Comparison of ENCODE assay signal across 21 cellular contexts in the genomic region with DNA sequence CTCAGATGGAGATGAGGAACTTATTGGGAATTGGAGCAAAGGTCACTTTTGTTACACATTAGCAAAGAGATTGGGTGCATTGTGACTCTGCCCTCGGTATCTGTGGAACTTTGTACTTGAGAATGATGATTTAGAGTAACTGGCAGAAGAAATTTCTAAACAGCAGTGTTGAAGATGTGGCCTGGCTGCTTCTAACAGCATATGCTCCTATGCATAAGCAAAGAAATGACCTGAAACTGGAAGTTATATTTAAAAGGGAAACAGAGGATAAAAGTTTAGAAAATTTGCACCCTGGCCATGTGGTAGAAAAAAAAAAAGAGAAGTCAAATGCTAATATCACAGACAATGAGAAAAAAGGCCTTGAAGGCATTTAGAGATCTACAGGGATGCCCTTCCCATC.
DNase-seq lines count a peak whose midpoint lies in the region; ATAC-seq, FAIRE-seq and TF ChIP-seq lines count a peak whose summit lies in the region.
"Had no signal": no experiment of that assay in that cellular context is flagged by ENCODE, and none has a peak within 500 bp of the region (broad histone marks: within the 10 kb centered on the region; RNA-seq: fewer than 3 reads in every experiment).

No MANE protein-coding gene starts in this region.

- no peak for TF ChIP-seq CTCF in HepG2 (CRISPR knock-in tag; IDR thresholded peaks at IDR 0.05)
- TF ChIP-seq CTCF in right lobe of liver (IDR thresholded peaks at IDR 0.05): no peak

- no peaks in the 10 kb centered on the region for H3K79me2 ChIP-seq in HepG2 (ENCODE audit: insufficient read depth, low read length)

- CTCF ChIA-PET in HepG2 (lab: Yijun Ruan, JAX; ENCODE audit: low intra/inter-chr PET ratio, low total read pairs): no interaction called here

- peak; percentile 17 for DNase-seq in HepG2 (ENCODE audit: low spot score)
- no peak for DNase-seq in right lobe of liver
- no peak for DNase-seq in NAMALWA (ENCODE audit: low spot score)
- DNase-seq in AG08396 (ENCODE audit: low spot score): no peak
- DNase-seq: 8988T; ACHN; Caco-2; CD4-positive, CD25-positive, alpha-beta regulatory T cell; CD8-positive, alpha-beta T cell; DMS153; DND-41; GOT3; HFFc6 had no signal

- H3K9me3 ChIP-seq in HepG2 (ENCODE audit: low read length) (peaks cover 31% of the 10 kb centered on the region), right lobe of liver (peaks cover 0 to 10% (median 0%) of the 10 kb centered on the region in 4 donors), iPS-18c (ENCODE audit: control insufficient read depth, insufficient read depth, low read length) (peaks cover 15% of the 10 kb centered on the region), subcutaneous abdominal adipose tissue (ENCODE audit: control insufficient read depth in 5 of 5, low read length in 5 of 5) (peaks cover 8 to 36% (median 28%) of the 10 kb centered on the region in 5 donors)
- H3K9me3 ChIP-seq: A549, HAP-1 had no signal

- POLR2A ChIA-PET in HepG2 (lab: Yijun Ruan, JAX): no interaction called here

- H3K36me3 ChIP-seq in HepG2 (replicated peaks in 1 of 2; ENCODE audit: control insufficient read depth in 1 of 2, insufficient read depth in 2 of 2, low read length in 2 of 2): no peaks in the 10 kb centered on the region
- no peaks in the 10 kb centered on the region for H3K36me3 ChIP-seq in right lobe of liver
- peaks cover 0 to 4% (median 0%) of the 10 kb centered on the region in 5 donors for H3K36me3 ChIP-seq in subcutaneous abdominal adipose tissue (ENCODE audit: control insufficient read depth in 5 of 5, insufficient read depth in 5 of 5, low read length in 5 of 5)
- H3K36me3 ChIP-seq: HAP-1 had no signal

- H3K4me3 ChIP-seq in HepG2 (replicated peaks in 1 of 3; ENCODE audit: insufficient read depth in 1 of 3, low read depth in 2 of 3, low read length in 3 of 3) (no peak overlapping the region), right lobe of liver (no peak overlapping the region), iPS-18c (ENCODE audit: insufficient read depth, low read depth, low read length) (peak overlapping the region; percentile 9; the same call in 1 of the 2 replicates), subcutaneous abdominal adipose tissue (ENCODE audit: low read depth in 1 of 5, low read length in 5 of 5) (peak overlapping the region in 4 of 5 donors; percentile 0 to 42 (median 26))
- H3K4me3 ChIP-seq: A549, HAP-1 had no signal

- no peak for ATAC-seq in HepG2
- ATAC-seq in right lobe of liver: no peak
- ATAC-seq: A549; CD8-positive, alpha-beta T cell had no signal

- no peaks in the 10 kb centered on the region for H4K20me1 ChIP-seq in HepG2 (ENCODE audit: insufficient read depth, low read length)

- BruUV-seq in HepG2 (replicated peaks; lab: Mats Ljungman, UMichigan): no TSS peak

- no peak overlapping the region for H3K27ac ChIP-seq in HepG2 (ENCODE audit: extremely low read length, insufficient read depth, low read length)
- H3K27ac ChIP-seq in right lobe of liver: no peak overlapping the region
- no peak overlapping the region for H3K27ac ChIP-seq in subcutaneous abdominal adipose tissue (ENCODE audit: low read depth, low read length)
- H3K27ac ChIP-seq: A549, C4-2B had no signal

- TF ChIP-seq EP300 in HepG2 (IDR thresholded peaks at IDR 0.05; ENCODE audit: low read depth in 2 of 2, low read length in 2 of 2) (no peak), HepG2 (CRISPR knock-in tag; IDR thresholded peaks at IDR 0.05; ENCODE audit: borderline replicate concordance) (no peak)

- 0% methylated on average over 1 of the region's 1 CpG for WGBS in HepG2 (ENCODE audit: low lambda C conversion rate)
- 11% methylated on average over 1 of the region's 1 CpG for WGBS in right lobe of liver (ENCODE audit: insufficient coverage, low coverage, low lambda C conversion rate, missing lambda C conversion rate)

- intact Hi-C loops in HepG2 (cut with micrococcal nuclease; ENCODE audit: unreplicated experiment) (no loop called here), right lobe of liver (cut with DNase I) (no loop called here)

- FAIRE-seq in HepG2 (lab: Jason Lieb, UNC): no peak
- FAIRE-seq: A549, G401.6, GM12892, H54 had no signal

- no peak for TF ChIP-seq RAD21 in HepG2 (CRISPR knock-in tag; IDR thresholded peaks at IDR 0.05)

- H2AFZ ChIP-seq in HepG2 (ENCODE audit: low read length): no peak overlapping the region

- no peak overlapping the region for H3K4me2 ChIP-seq in HepG2 (ENCODE audit: low read depth, low read length)
- H3K4me2 ChIP-seq: A549 had no signal

- TF ChIP-seq POLR2A in HepG2 (IDR thresholded peaks at IDR 0.05; ENCODE audit: insufficient read depth in 1 of 2, low read depth in 2 of 2, low read length in 2 of 2) (no peak), right lobe of liver (IDR thresholded peaks at IDR 0.05) (no peak)

- H3K9ac ChIP-seq in HepG2 (ENCODE audit: insufficient read depth, low read depth, low read length): no peak overlapping the region
- H3K9ac ChIP-seq in subcutaneous abdominal adipose tissue (ENCODE audit: low read length in 5 of 5): no peak overlapping the region

- H3K4me1 ChIP-seq in HepG2 (ENCODE audit: insufficient read depth, low read length) (no peaks in the 10 kb centered on the region), right lobe of liver (no peaks in the 10 kb centered on the region), subcutaneous abdominal adipose tissue (ENCODE audit: control insufficient read depth in 5 of 5, insufficient read depth in 5 of 5, low read length in 5 of 5) (no peaks in the 10 kb centered on the region)
- H3K4me1 ChIP-seq: A549, Caco-2, HAP-1 had no signal

- in situ Hi-C loops in HepG2 (cut with HindIII; ENCODE audit: extremely low pct_ligation_motif_present, low pct_unique_long_range_greater_than_20kb): no loop called here

- H3K27me3 ChIP-seq in HepG2 (ENCODE audit: control insufficient read depth in 1 of 2, insufficient read depth in 2 of 2, low read length in 2 of 2) (no peaks in the 10 kb centered on the region), right lobe of liver (no peaks in the 10 kb centered on the region), subcutaneous abdominal adipose tissue (ENCODE audit: control insufficient read depth in 5 of 5, insufficient read depth in 4 of 5, low read length in 5 of 5) (no peaks in the 10 kb centered on the region)

TF ChIP-seq in HepG2, 621 proteins besides CTCF, POLR2A, EP300 and RAD21:
- TF ChIP-seq KLF16 (CRISPR knock-in tag; IDR thresholded peaks at IDR 0.05) (no peak), ZSCAN30 (CRISPR knock-in tag; IDR thresholded peaks at IDR 0.05) (no peak), SETDB1 (CRISPR knock-in tag; IDR thresholded peaks at IDR 0.05; ENCODE audit: borderline replicate concordance) (peak; percentile 93), ZNF841 (CRISPR knock-in tag; IDR thresholded peaks at IDR 0.05; ENCODE audit: borderline replicate concordance) (peak; percentile 99), HNF4A (CRISPR knock-in tag; IDR thresholded peaks at IDR 0.05) (peak; percentile 18; the same call in 1 of the 2 replicates)
- TF ChIP-seq, protein P1, sequence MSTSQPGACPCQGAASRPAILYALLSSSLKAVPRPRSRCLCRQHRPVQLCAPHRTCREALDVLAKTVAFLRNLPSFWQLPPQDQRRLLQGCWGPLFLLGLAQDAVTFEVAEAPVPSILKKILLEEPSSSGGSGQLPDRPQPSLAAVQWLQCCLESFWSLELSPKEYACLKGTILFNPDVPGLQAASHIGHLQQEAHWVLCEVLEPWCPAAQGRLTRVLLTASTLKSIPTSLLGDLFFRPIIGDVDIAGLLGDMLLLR (CRISPR knock-in tag; IDR thresholded peaks at IDR 0.05): no peak
- TF ChIP-seq, protein P2, sequence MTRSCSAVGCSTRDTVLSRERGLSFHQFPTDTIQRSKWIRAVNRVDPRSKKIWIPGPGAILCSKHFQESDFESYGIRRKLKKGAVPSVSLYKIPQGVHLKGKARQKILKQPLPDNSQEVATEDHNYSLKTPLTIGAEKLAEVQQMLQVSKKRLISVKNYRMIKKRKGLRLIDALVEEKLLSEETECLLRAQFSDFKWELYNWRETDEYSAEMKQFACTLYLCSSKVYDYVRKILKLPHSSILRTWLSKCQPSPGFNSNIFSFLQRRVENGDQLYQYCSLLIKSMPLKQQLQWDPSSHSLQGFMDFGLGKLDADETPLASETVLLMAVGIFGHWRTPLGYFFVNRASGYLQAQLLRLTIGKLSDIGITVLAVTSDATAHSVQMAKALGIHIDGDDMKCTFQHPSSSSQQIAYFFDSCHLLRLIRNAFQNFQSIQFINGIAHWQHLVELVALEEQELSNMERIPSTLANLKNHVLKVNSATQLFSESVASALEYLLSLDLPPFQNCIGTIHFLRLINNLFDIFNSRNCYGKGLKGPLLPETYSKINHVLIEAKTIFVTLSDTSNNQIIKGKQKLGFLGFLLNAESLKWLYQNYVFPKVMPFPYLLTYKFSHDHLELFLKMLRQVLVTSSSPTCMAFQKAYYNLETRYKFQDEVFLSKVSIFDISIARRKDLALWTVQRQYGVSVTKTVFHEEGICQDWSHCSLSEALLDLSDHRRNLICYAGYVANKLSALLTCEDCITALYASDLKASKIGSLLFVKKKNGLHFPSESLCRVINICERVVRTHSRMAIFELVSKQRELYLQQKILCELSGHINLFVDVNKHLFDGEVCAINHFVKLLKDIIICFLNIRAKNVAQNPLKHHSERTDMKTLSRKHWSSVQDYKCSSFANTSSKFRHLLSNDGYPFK (CRISPR knock-in tag; IDR thresholded peaks at IDR 0.05; ENCODE audit: borderline replicate concordance): no peak
TF ChIP-seq in HepG2: peak in this region for 3.

Comparison
In these comparisons a context has a peak if more than half of its experiments do, and no peak if none do; other contexts are left out.
1. H3K4me3 ChIP-seq: peak in iPS-18c (single experiment) and subcutaneous abdominal adipose tissue (4 of 5); none in HepG2 (0 of 3) and right lobe of liver (0 of 3).